1 cellular context compared by ENCODE assay signal in genomic region chr6:127367023-127367375, GRCh38.
TF ChIP-seq lines count a peak whose summit lies in the region.

No MANE protein-coding gene starts in this region.

TF ChIP-seq in K562, 482 proteins besides CTCF, POLR2A, EP300 and RAD21 (continued from another document and continues in another):
- TF ChIP-seq CREB3L1 (IDR thresholded peaks at IDR 0.05; ENCODE audit: borderline replicate concordance, low read depth): no peak; the same call in 1 of the 2 replicates
- no peak for TF ChIP-seq BMI1 (IDR thresholded peaks at IDR 0.05; ENCODE audit: low read length)
- no peak for TF ChIP-seq HMGN3 (IDR thresholded peaks at IDR 0.05; ENCODE audit: borderline replicate concordance, extremely low read depth, insufficient read length, low read depth, low read length)
- TF ChIP-seq KDM5B (IDR thresholded peaks at IDR 0.05; ENCODE audit: insufficient replicate concordance, low read depth, low read length): no peak
- no peak for TF ChIP-seq ZNF224 (CRISPR knock-in tag; IDR thresholded peaks at IDR 0.05)
- TF ChIP-seq RB1 (IDR thresholded peaks at IDR 0.05; ENCODE audit: low read depth): no peak
- TF ChIP-seq PRDM10 (IDR thresholded peaks at IDR 0.05; ENCODE audit: partially characterized antibody): peak; percentile 49
- TF ChIP-seq STAT6 (CRISPR knock-in tag; IDR thresholded peaks at IDR 0.05): no peak
- no peak for TF ChIP-seq CBX1 (IDR thresholded peaks at IDR 0.05; ENCODE audit: low read depth)
- no peak for TF ChIP-seq ZNF583 (CRISPR knock-in tag; IDR thresholded peaks at IDR 0.05)
- no peak for TF ChIP-seq POLR3G (IDR thresholded peaks at IDR 0.05; ENCODE audit: extremely low read depth, insufficient read length, insufficient replicate concordance)
- no peak for TF ChIP-seq ZNF507 (tag; conservative IDR thresholded peaks at IDR 0.05)
- 0 out of 2 replicates have a peak, but pooled peaks have one; percentile 9 for TF ChIP-seq FOXJ2 (tag; IDR thresholded peaks at IDR 0.05)
- TF ChIP-seq ARID1B (IDR thresholded peaks at IDR 0.05): peak; percentile 69
- TF ChIP-seq NKRF (IDR thresholded peaks at IDR 0.05; ENCODE audit: borderline replicate concordance): no peak
- TF ChIP-seq ZNF707 (CRISPR knock-in tag; conservative IDR thresholded peaks at IDR 0.05): no peak
- TF ChIP-seq CHAMP1 (IDR thresholded peaks at IDR 0.05): peak; percentile 82
- no peak for TF ChIP-seq POU5F1 (IDR thresholded peaks at IDR 0.05; ENCODE audit: borderline replicate concordance, low read depth, low read length, partially characterized antibody)
- no peak for TF ChIP-seq DEAF1 (CRISPR knock-in tag; IDR thresholded peaks at IDR 0.05)
- TF ChIP-seq MCM2 (IDR thresholded peaks at IDR 0.05; ENCODE audit: low read depth): no peak
- no peak for TF ChIP-seq GABPB2 (CRISPR knock-in tag; conservative IDR thresholded peaks at IDR 0.05)
- no peak for TF ChIP-seq STAT5B (CRISPR knock-in tag; IDR thresholded peaks at IDR 0.05)
- 0 out of 2 replicates have a peak, but pooled peaks have one; percentile 19 for TF ChIP-seq LEF1 (IDR thresholded peaks at IDR 0.05)
- TF ChIP-seq SMARCB1 (IDR thresholded peaks at IDR 0.05; ENCODE audit: insufficient read length, low read depth): no peak
- no peak for TF ChIP-seq NFIC (IDR thresholded peaks at IDR 0.05)
- peak; percentile 79 for TF ChIP-seq BACH1 (tag; IDR thresholded peaks at IDR 0.05)
- no peak for TF ChIP-seq CTCFL (IDR thresholded peaks at IDR 0.05; ENCODE audit: borderline replicate concordance, insufficient read depth, low read depth, low read length, poor library complexity, severe bottlenecking)
- no peak; the same call in 1 of the 2 replicates for TF ChIP-seq MYBL2 (IDR thresholded peaks at IDR 0.05; ENCODE audit: low read depth)
- no peak for TF ChIP-seq MYBL2 (CRISPR knock-in tag; IDR thresholded peaks at IDR 0.05; ENCODE audit: borderline replicate concordance)
- TF ChIP-seq ZNF384 (IDR thresholded peaks at IDR 0.05; ENCODE audit: low read depth, low read length): no peak
- TF ChIP-seq MIER1 (IDR thresholded peaks at IDR 0.05; ENCODE audit: low read depth): no peak
- TF ChIP-seq TAF15 (IDR thresholded peaks at IDR 0.05; ENCODE audit: low read depth, low read length): no peak
- TF ChIP-seq SRSF1 (IDR thresholded peaks at IDR 0.05; ENCODE audit: low read depth, low read length): no peak
- TF ChIP-seq ZNF3 (CRISPR knock-in tag; IDR thresholded peaks at IDR 0.05): no peak
- no peak for TF ChIP-seq EP400 (IDR thresholded peaks at IDR 0.05)
- no peak for TF ChIP-seq ZNF586 (CRISPR knock-in tag; conservative IDR thresholded peaks at IDR 0.05)
- TF ChIP-seq KLF16 (IDR thresholded peaks at IDR 0.05): no peak
- TF ChIP-seq TEAD4 (IDR thresholded peaks at IDR 0.05; ENCODE audit: low read length): 0 out of 2 replicates have a peak, but pooled peaks have one; percentile 18
- TF ChIP-seq TEAD4 (CRISPR knock-in tag; IDR thresholded peaks at IDR 0.05; ENCODE audit: borderline replicate concordance): no peak
- TF ChIP-seq ID3 (CRISPR knock-in tag; IDR thresholded peaks at IDR 0.05): no peak
- 0 out of 2 replicates have a peak, but pooled peaks have one; percentile 27 for TF ChIP-seq ID3 (tag; IDR thresholded peaks at IDR 0.05)
- TF ChIP-seq MAFF (IDR thresholded peaks at IDR 0.05; ENCODE audit: low read length): peak; percentile 89
- no peak for TF ChIP-seq ZNF408 (CRISPR knock-in tag; IDR thresholded peaks at IDR 0.05; ENCODE audit: low read depth)
- TF ChIP-seq SNRNP70 (optimal IDR thresholded peaks at IDR 0.05; ENCODE audit: low read depth, low read length): no peak
- no peak for TF ChIP-seq MBD2 (IDR thresholded peaks at IDR 0.05; ENCODE audit: borderline replicate concordance, low read depth)
- no peak for TF ChIP-seq POLR3A (IDR thresholded peaks at IDR 0.05; ENCODE audit: borderline replicate concordance, extremely low read depth, insufficient read depth, insufficient read length)
- no peak for TF ChIP-seq KLF6 (CRISPR knock-in tag; IDR thresholded peaks at IDR 0.05; ENCODE audit: borderline replicate concordance)
- no peak for TF ChIP-seq HDAC2 (IDR thresholded peaks at IDR 0.05)
- TF ChIP-seq NR2C2 (CRISPR knock-in tag; IDR thresholded peaks at IDR 0.05): no peak
- no peak for TF ChIP-seq NR2C2 (tag; IDR thresholded peaks at IDR 0.05)
- TF ChIP-seq BDP1 (IDR thresholded peaks at IDR 0.05; ENCODE audit: insufficient read depth, insufficient read length): no peak
- TF ChIP-seq NCOA2 (IDR thresholded peaks at IDR 0.05; ENCODE audit: partially characterized antibody in 2 of 2): no peak
- TF ChIP-seq KLF13 (tag; IDR thresholded peaks at IDR 0.05; ENCODE audit: borderline replicate concordance, low read depth): no peak
